Comparison of ENCODE assay signal across 8 cellular contexts in genomic region chr20:57709823-57710799, GRCh38. TPM values are rescaled to one million over a fixed set of nuclear protein-coding genes. Genes with fewer than 3 reads are reported as not detected.
DNase-seq lines count a peak whose midpoint lies in the region; ATAC-seq lines count a peak whose summit lies in the region.

Gene PMEPA1, minus strand, starts transcription at chr20:57710015. Its CDS starts 433 bp downstream, at chr20:57709582.

- peak; percentile 93 for DNase-seq in SIG-M5 treated with dmso at 0.1 percent for 504 hours (lab: John Stamatoyannopoulos, UW; ENCODE audit: unreplicated experiment)
- no peak for DNase-seq in SIG-M5 (lab: John Stamatoyannopoulos, UW)
- DNase-seq in NCI-H2227 treated with DMSO at 0.1 percent for 48 hours (lab: John Stamatoyannopoulos, UW): peak; percentile 66
- DNase-seq in activated CD4-positive, alpha-beta T cell treated with anti-CD3 and anti-CD28 coated beads, Interleukin-2, amount 50 U/mL, for 4 hours: peak; percentile 92 to 95
- DNase-seq in left lobe of liver (ENCODE audit: low spot score): peak; percentile 75
- peak; percentile 92 to 93 for DNase-seq in stimulated activated CD4-positive, alpha-beta T cell treated with anti-CD3 and anti-CD28 coated beads, Interleukin-1b, Interleukin-23, amount 100 ng/mL, for 4 hours (ENCODE audit: low read depth in 2 of 2)

- H3K27me3 Mint-ChIP-seq in dendritic cell treated with granulocyte-macrophage colony-stimulating factor and Interleukin-4, amounts not matched to agents 40 ng/mL and 50 ng/mL, for 4 days: peaks cover 55% of the 10 kb centered on the region

- no peaks in the 10 kb centered on the region for H3K9me3 Mint-ChIP-seq in dendritic cell treated with granulocyte-macrophage colony-stimulating factor and Interleukin-4, amounts not matched to agents 40 ng/mL and 50 ng/mL, for 4 days

- H3K4me3 Mint-ChIP-seq in dendritic cell treated with granulocyte-macrophage colony-stimulating factor and Interleukin-4, amounts not matched to agents 40 ng/mL and 50 ng/mL, for 4 days: peak within 1 kb of the TSS; percentile 72

- intact Hi-C loops in dendritic cell treated with granulocyte-macrophage colony-stimulating factor and Interleukin-4, amounts not matched to agents 40 ng/mL and 50 ng/mL, for 4 days (cut with micrococcal nuclease): loop anchor here (1.0 to 10.0 kb wide), 2 partner anchors 8 to 595 kb away; partner anchors contain the start of gene RAB22A

- peak within 1 kb of the TSS; percentile 74 for H3K27ac Mint-ChIP-seq in dendritic cell treated with granulocyte-macrophage colony-stimulating factor and Interleukin-4, amounts not matched to agents 40 ng/mL and 50 ng/mL, for 4 days

- H3K4me1 Mint-ChIP-seq in dendritic cell treated with granulocyte-macrophage colony-stimulating factor and Interleukin-4, amounts not matched to agents 40 ng/mL and 50 ng/mL, for 4 days (ENCODE audit: low read depth): peaks cover 30% of the 10 kb centered on the region

- peaks cover 5% of the 10 kb centered on the region for H3K36me3 Mint-ChIP-seq in dendritic cell treated with granulocyte-macrophage colony-stimulating factor and Interleukin-4, amounts not matched to agents 40 ng/mL and 50 ng/mL, for 4 days (ENCODE audit: low read depth)

- peak; percentile 77 for ATAC-seq in HG03135 (IDR thresholded peaks at IDR 0.05; ENCODE audit: unreplicated experiment)
- ATAC-seq in left lobe of liver: peak; percentile 88

RNA-seq across cellular contexts. Expression of gene PMEPA1, which starts in this region (rescaled TPM):
- 5.2 TPM for total RNA-seq in left lobe of liver
